14 cellular contexts compared by ENCODE assay signal in the genomic region with DNA sequence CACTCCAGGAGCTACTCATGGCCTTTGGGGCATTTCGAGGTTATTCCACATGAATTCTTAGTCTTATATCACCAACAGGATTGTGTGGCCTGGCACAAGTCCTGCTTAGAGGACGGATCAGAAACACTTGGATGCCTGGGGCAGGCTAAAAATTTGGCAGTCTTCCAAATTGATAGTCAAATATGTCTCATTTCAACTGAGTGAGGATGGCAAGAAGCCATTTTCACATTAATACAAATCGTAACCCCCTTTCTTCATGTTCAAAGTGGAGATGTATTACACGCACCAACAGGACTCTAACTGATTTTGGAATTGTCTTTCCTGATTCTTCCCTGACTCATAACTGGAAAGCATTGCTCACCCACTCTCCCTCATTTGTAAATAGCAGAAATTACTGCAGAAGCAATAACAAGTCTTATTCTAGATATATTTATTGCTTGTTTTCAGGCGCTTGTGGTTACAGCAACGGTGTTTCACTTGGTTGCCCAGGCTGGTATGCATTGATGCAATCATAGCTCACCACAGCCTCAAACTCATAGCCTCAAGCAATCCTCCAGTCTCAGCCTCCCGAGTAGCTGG. TPM values are rescaled to one million over a fixed set of nuclear protein-coding genes. Genes with fewer than 3 reads are reported as not detected.
DNase-seq lines count a peak whose midpoint lies in the region; ATAC-seq and TF ChIP-seq lines count a peak whose summit lies in the region.
"Had no signal": no experiment of that assay in that cellular context is flagged by ENCODE, and none has a peak within 500 bp of the region (broad histone marks: within the 10 kb centered on the region; RNA-seq: fewer than 3 reads in every experiment).

No MANE protein-coding gene starts in this region.

- no peak; the same call in 1 of the 2 replicates for ATAC-seq in IMR-90 (ENCODE audit: low read depth)
- ATAC-seq in RWPE2 (ENCODE audit: low read depth), result peak; percentile 28; the same call in 2 of the 3 replicates
- no peak for ATAC-seq in HG03378 (IDR thresholded peaks at IDR 0.05; ENCODE audit: unreplicated experiment)

- H3K14ac ChIP-seq in IMR-90 (replicated peaks; ENCODE audit: low read depth, low read length), result no peak overlapping the region

- no peak overlapping the region for H3K9ac ChIP-seq in IMR-90 (ENCODE audit: low read depth, low read length)

- POLR2A ChIA-PET in IMR-90 (lab: Charles Lee; ENCODE audit: unreplicated experiment), result interaction anchor here (1.4 kb wide), 1 partner anchor 56 kb away, joined by 4 read pairs; no protein-coding TSS in a partner anchor

- DNase-seq in DMS79 treated with DMSO at 0.1 percent for 48 hours (lab: John Stamatoyannopoulos, UW) (peak; percentile 88), IMR-90 (peak; percentile 42), RWPE2 (ENCODE audit: low spot score) (no peak), foreskin melanocyte (peak; percentile 5), activated gamma-delta T cell (lab: John Stamatoyannopoulos, UW) (no peak), SK-N-DZ (ENCODE audit: low spot score) (no peak), NCI-H526 treated with DMSO at 0.1 percent for 48 hours (lab: John Stamatoyannopoulos, UW) (no peak)

- H4K5ac ChIP-seq in IMR-90 (ENCODE audit: low read depth, low read length), result no peak overlapping the region

- no peak overlapping the region for H3K4me2 ChIP-seq in IMR-90 (ENCODE audit: low read depth, low read length)

- no peak overlapping the region for H4K8ac ChIP-seq in IMR-90 (ENCODE audit: low read depth in 2 of 2, low read length in 2 of 2)

- H3K9me3 ChIP-seq in IMR-90 (ENCODE audit: control insufficient read depth, insufficient read depth, low read length) (no peaks in the 10 kb centered on the region), RWPE2 (ENCODE audit: severe bottlenecking) (no peaks in the 10 kb centered on the region)
- H3K9me3 ChIP-seq: gastroesophageal sphincter, lower lobe of right lung had no signal

- TF ChIP-seq RAD21 in IMR-90 (IDR thresholded peaks at IDR 0.05; ENCODE audit: low read length), result no peak

- no TSS peak for BruUV-seq in IMR-90 (replicated peaks; lab: Mats Ljungman, UMichigan)

- in situ Hi-C loops in IMR-90 (cut with MboI; ENCODE audit: low sequenced_read_pairs), result no loop called here

- dilution Hi-C loops in IMR-90 (cut with HindIII; ENCODE audit: low sequenced_read_pairs, unreplicated experiment), result no loop called here

- no peaks in the 10 kb centered on the region for H3K9me1 ChIP-seq in IMR-90 (ENCODE audit: insufficient read depth, low read length)

- H3K4me1 ChIP-seq in IMR-90 (ENCODE audit: control insufficient read depth, insufficient read depth, low read length) (no peaks in the 10 kb centered on the region), RWPE2 (ENCODE audit: insufficient read depth, poor library complexity, severe bottlenecking) (peaks cover 4% of the 10 kb centered on the region)
- H3K4me1 ChIP-seq: lower lobe of right lung had no signal

- TF ChIP-seq CTCF in IMR-90 (conservative IDR thresholded peaks at IDR 0.05; ENCODE audit: low read depth, low read length), result no peak
- no peak for TF ChIP-seq CTCF in RWPE2 (IDR thresholded peaks at IDR 0.05; ENCODE audit: poor library complexity, severe bottlenecking)

- H2AK5ac ChIP-seq in IMR-90 (ENCODE audit: low read depth, low read length), result no peak overlapping the region

- no peak overlapping the region for H2AK9ac ChIP-seq in IMR-90 (replicated peaks; ENCODE audit: low read depth, low read length, poor library complexity)

- no peak overlapping the region for H2AFZ ChIP-seq in IMR-90 (replicated peaks; ENCODE audit: low read length, poor library complexity)

- no peak overlapping the region for H3K27ac ChIP-seq in IMR-90 (ENCODE audit: insufficient read depth, low read length)
- H3K27ac ChIP-seq in RWPE2 (ENCODE audit: poor library complexity, severe bottlenecking), result no peak overlapping the region
- H3K27ac ChIP-seq: brain microvascular endothelial cell, gastroesophageal sphincter, lower lobe of right lung had no signal

- no peak overlapping the region for H2BK20ac ChIP-seq in IMR-90 (ENCODE audit: low read depth, low read length)

- H3K36me3 ChIP-seq in IMR-90 (ENCODE audit: control insufficient read depth, insufficient read depth, low read length), result no peaks in the 10 kb centered on the region
- no peaks in the 10 kb centered on the region for H3K36me3 ChIP-seq in RWPE2 (ENCODE audit: low read depth)
- H3K36me3 ChIP-seq: brain microvascular endothelial cell, gastroesophageal sphincter, lower lobe of right lung had no signal

- TF ChIP-seq POLR2A in IMR-90 (IDR thresholded peaks at IDR 0.05; ENCODE audit: low read depth, low read length), result no peak

- no CpG with 5 or more reads among the region's 7 CpGs for WGBS in IMR-90 (ENCODE audit: extremely low coverage in 2 of 2, insufficient read length in 1 of 2), 2 experiments

- H3K27me3 ChIP-seq in IMR-90 (ENCODE audit: control insufficient read depth, insufficient read depth, low read length), result peaks cover 35% of the 10 kb centered on the region
- no peaks in the 10 kb centered on the region for H3K27me3 ChIP-seq in RWPE2 (ENCODE audit: insufficient read depth, poor library complexity, severe bottlenecking)
- H3K27me3 ChIP-seq: brain microvascular endothelial cell had no signal

- no peak overlapping the region for H3K18ac ChIP-seq in IMR-90 (ENCODE audit: low read depth, low read length)

- H2BK5ac ChIP-seq in IMR-90 (ENCODE audit: low read depth, low read length, poor library complexity, severe bottlenecking), result no peak overlapping the region

- intact Hi-C loops in IMR-90 (cut with micrococcal nuclease), result loop anchor here (1.0 to 5.0 kb wide), 7 partner anchors 56 to 356 kb away; no protein-coding TSS in a partner anchor

- no peaks in the 10 kb centered on the region for H3K79me1 ChIP-seq in IMR-90 (ENCODE audit: low read depth in 1 of 2, low read length in 2 of 2)

- no peak overlapping the region for H3K23ac ChIP-seq in IMR-90 (ENCODE audit: low read depth, low read length)

- CTCF ChIA-PET in IMR-90 (lab: Yijun Ruan, JAX), result interaction anchor here (0.5 to 4.9 kb wide), 15 partner anchors 9 to 1882 kb away, joined by 3 to 86 read pairs (median 5); no protein-coding TSS in a partner anchor

- no peak overlapping the region for H4K91ac ChIP-seq in IMR-90 (ENCODE audit: insufficient read depth, low read depth, low read length)

- H4K20me1 ChIP-seq in IMR-90 (ENCODE audit: insufficient read depth, low read length), result no peaks in the 10 kb centered on the region

- H3K4ac ChIP-seq in IMR-90 (ENCODE audit: low read depth, low read length), result no peak overlapping the region

- H3K56ac ChIP-seq in IMR-90 (ENCODE audit: extremely low read depth, insufficient read depth, low read length), result no peak overlapping the region

- no peak overlapping the region for H2BK120ac ChIP-seq in IMR-90 (ENCODE audit: low read depth, low read length)

- H3K4me3 ChIP-seq in IMR-90 (ENCODE audit: insufficient read depth, low read depth, low read length) (no peak overlapping the region), RWPE2 (ENCODE audit: severe bottlenecking) (no peak overlapping the region)
- H3K4me3 ChIP-seq: gastroesophageal sphincter, lower lobe of right lung had no signal

- H2BK15ac ChIP-seq in IMR-90 (ENCODE audit: low read depth, low read length), result no peak overlapping the region

TF ChIP-seq in IMR-90, 13 proteins besides CTCF, POLR2A, EP300 and RAD21:
- peak; percentile 41; the same call in 1 of the 2 replicates for TF ChIP-seq CEBPB (IDR thresholded peaks at IDR 0.05; ENCODE audit: low read depth, low read length)
- no peak for TF ChIP-seq SMC3 (IDR thresholded peaks at IDR 0.05; ENCODE audit: low read depth, low read length)
- TF ChIP-seq MAZ (IDR thresholded peaks at IDR 0.05; ENCODE audit: borderline replicate concordance, low read depth, low read length), result no peak
- TF ChIP-seq BHLHE40 (IDR thresholded peaks at IDR 0.05; ENCODE audit: low read depth, low read length), result no peak

RNA-seq across cellular contexts. Expression of gene CCDC86, which starts 10.3 kb away (rescaled TPM):
- total RNA-seq in IMR-90 (2012; rRNA removed), result 9.5 and 10.3 TPM in 2 replicates
- polyA plus RNA-seq in IMR-90 (2012; rRNA removed), result 34.0 and 38.7 TPM in 2 replicates
- 25.1 and 28.9 TPM in 2 replicates for polyA plus RNA-seq in IMR-90 (2012; cell fraction: cytosol; rRNA removed)
- 14.4 and 29.6 TPM in 2 replicates for polyA plus RNA-seq in IMR-90 (2012; cell fraction: nucleus; rRNA removed; ENCODE audit: low replicate concordance)
- polyA plus RNA-seq in SK-N-DZ (2014; cell fraction: cytosol; rRNA removed), result 8.4 and 8.9 TPM in 2 replicates
- polyA plus RNA-seq in SK-N-DZ (2014; cell fraction: nucleus; rRNA removed), result 48.4 and 176 TPM in 2 replicates

RNA-seq across cellular contexts. Expression of gene PTGDR2, which starts 24.2 kb away (rescaled TPM):
- total RNA-seq in IMR-90 (2012; rRNA removed), result under 0.01 TPM in 2 replicates
- polyA plus RNA-seq in IMR-90 (2012; rRNA removed), result 0.09 and 0.12 TPM in 2 replicates
- polyA plus RNA-seq in IMR-90 (2012; cell fraction: cytosol; rRNA removed), result 0.02 and 0.25 TPM in 2 replicates
- 0.24 and 0.25 TPM in 2 replicates for polyA plus RNA-seq in IMR-90 (2012; cell fraction: nucleus; rRNA removed; ENCODE audit: low replicate concordance)
- polyA plus RNA-seq in SK-N-DZ (2014; cell fraction: cytosol; rRNA removed), result not detected in 2 replicates
- 0.29 TPM in 1 of 2 replicates, not detected in the other for polyA plus RNA-seq in SK-N-DZ (2014; cell fraction: nucleus; rRNA removed)
- total RNA-seq: activated B cell treated with CpG ODN at 0.5 μM for 24 hours had no signal

RNA-seq across cellular contexts. Expression of gene ZP1, which starts 35.8 kb away (rescaled TPM):
- 0.18 and 0.28 TPM in 2 replicates for total RNA-seq in IMR-90 (2012; rRNA removed)
- 1.2 and 1.6 TPM in 2 replicates for polyA plus RNA-seq in IMR-90 (2012; rRNA removed)
- polyA plus RNA-seq in IMR-90 (2012; cell fraction: cytosol; rRNA removed), result 1.5 and 3.3 TPM in 2 replicates
- polyA plus RNA-seq in IMR-90 (2012; cell fraction: nucleus; rRNA removed; ENCODE audit: low replicate concordance), result 7.4 and 25.0 TPM in 2 replicates
- not detected in 2 replicates for polyA plus RNA-seq in SK-N-DZ (2014; cell fraction: cytosol; rRNA removed)
- not detected in 2 replicates for polyA plus RNA-seq in SK-N-DZ (2014; cell fraction: nucleus; rRNA removed)
- total RNA-seq: activated B cell treated with CpG ODN at 0.5 μM for 24 hours; activated T-cell treated with anti-CD3 and anti-CD28 coated beads, Interleukin-2, amount 50 U/mL, for 4 hours; gastroesophageal sphincter; lower lobe of right lung; occipital lobe had no signal

RNA-seq across cellular contexts. Expression of gene MS4A10, which starts 46.5 kb away (rescaled TPM):
- not detected in 2 replicates for total RNA-seq in IMR-90 (2012; rRNA removed)
- not detected in 2 replicates for polyA plus RNA-seq in IMR-90 (2012; rRNA removed)
- polyA plus RNA-seq in IMR-90 (2012; cell fraction: cytosol; rRNA removed), result not detected in 2 replicates
- polyA plus RNA-seq in IMR-90 (2012; cell fraction: nucleus; rRNA removed; ENCODE audit: low replicate concordance), result not detected in 2 replicates
- polyA plus RNA-seq in SK-N-DZ (2014; cell fraction: cytosol; rRNA removed), result not detected in 2 replicates
- not detected in 2 replicates for polyA plus RNA-seq in SK-N-DZ (2014; cell fraction: nucleus; rRNA removed)
- total RNA-seq: activated B cell treated with CpG ODN at 0.5 μM for 24 hours; activated T-cell treated with anti-CD3 and anti-CD28 coated beads, Interleukin-2, amount 50 U/mL, for 4 hours; gastroesophageal sphincter; lower lobe of right lung; occipital lobe had no signal

Comparison
In these comparisons a context has a peak if more than half of its experiments do, and no peak if none do; other contexts are left out.
1. DNase-seq: peak in DMS79 treated with DMSO at 0.1 percent for 48 hours (single experiment), IMR-90 (single experiment) and foreskin melanocyte (single experiment); none in RWPE2 (single experiment), activated gamma-delta T cell (single experiment), SK-N-DZ (single experiment) and NCI-H526 treated with DMSO at 0.1 percent for 48 hours (single experiment).